In genomic region chr4:3291411-3291968, GRCh38 we compare ENCODE assay signal across 7 cellular contexts. TPM values are rescaled to one million over a fixed set of nuclear protein-coding genes. Genes with fewer than 3 reads are reported as not detected.
A peak's percentile ranks its signal among the peaks of the same experiment; 100 is the strongest.
DNase-seq lines count a peak whose midpoint lies in the region; ATAC-seq and TF ChIP-seq lines count a peak whose summit lies in the region.

No MANE protein-coding gene starts in this region.

- H4K20me1 ChIP-seq in SU-DHL-6 (ENCODE audit: low read depth, low read length), result no peaks in the 10 kb centered on the region

- no peak overlapping the region for H2AFZ ChIP-seq in SU-DHL-6 (ENCODE audit: low read depth, low read length, severe bottlenecking)

- H3K9ac ChIP-seq in SU-DHL-6 (ENCODE audit: low read length), result peak overlapping the region; percentile 51; the same call in 1 of the 2 replicates

- no peaks in the 10 kb centered on the region for H3K79me2 ChIP-seq in SU-DHL-6 (ENCODE audit: insufficient read depth, low read length)

- H3K4me1 ChIP-seq in HAP-1, result peaks cover 10% of the 10 kb centered on the region
- H3K4me1 ChIP-seq in ovary (ENCODE audit: insufficient read depth), result peaks cover 7% of the 10 kb centered on the region

- H3K4me3 ChIP-seq in HAP-1 (peak overlapping the region; percentile 69), SU-DHL-6 (ENCODE audit: insufficient read depth, low read length, poor library complexity, severe bottlenecking) (peak overlapping the region; percentile 55), fibroblast of mammary gland (ENCODE audit: control insufficient read depth, low read depth, low read length) (peak overlapping the region; percentile 72), ovary (peak overlapping the region; percentile 99)

- no peak for TF ChIP-seq EP300 in ovary (IDR thresholded peaks at IDR 0.05)

- WGBS in ovary, 3 donors, result 39 to 43% (median 39%) methylated on average over 24 of the region's 24 CpGs

- no peaks in the 10 kb centered on the region for H3F3A ChIP-seq in SU-DHL-6 (ENCODE audit: insufficient read depth)

- peak overlapping the region; percentile 62 for H3K4me2 ChIP-seq in SU-DHL-6 (ENCODE audit: low read depth, low read length, poor library complexity, severe bottlenecking)

- H3K27ac ChIP-seq in SU-DHL-6 (ENCODE audit: low read depth, low read length) (no peak overlapping the region), ovary (peak overlapping the region; percentile 50 to 95)

- no peak for TF ChIP-seq POLR2A in ovary (IDR thresholded peaks at IDR 0.05)

- no peaks in the 10 kb centered on the region for H3K9me2 ChIP-seq in SU-DHL-6 (replicated peaks; ENCODE audit: insufficient read depth, low read length)

- ATAC-seq in GM21526 (IDR thresholded peaks at IDR 0.05; ENCODE audit: low FRiP score, unreplicated experiment), result no peak

- DNase-seq in HAP-1 (ENCODE audit: low spot score in 2 of 2) (no peak), fibroblast of mammary gland (ENCODE audit: low read depth) (no peak), ovary (peak in 1 of 5 donors; percentile 43), germinal center (ENCODE audit: low spot score) (no peak), NCI-H1105 (lab: John Stamatoyannopoulos, UW) (no peak)

- intact Hi-C loops in ovary (cut with DNase I), result no loop called here

- in situ Hi-C loops in HAP-1 (cut with MboI; ENCODE audit: low sequenced_read_pairs), result no loop called here

- no peaks in the 10 kb centered on the region for H3K9me3 ChIP-seq in HAP-1
- no peaks in the 10 kb centered on the region for H3K9me3 ChIP-seq in SU-DHL-6 (ENCODE audit: insufficient read depth, low read length)
- H3K9me3 ChIP-seq in ovary, result no peaks in the 10 kb centered on the region

- no peak for TF ChIP-seq CTCF in SU-DHL-6 (IDR thresholded peaks at IDR 0.05; ENCODE audit: insufficient read depth, low read length, poor library complexity, severe bottlenecking)
- no peak for TF ChIP-seq CTCF in fibroblast of mammary gland (conservative IDR thresholded peaks at IDR 0.05; ENCODE audit: control insufficient read depth, insufficient read depth, low read depth, low read length)
- TF ChIP-seq CTCF in ovary (IDR thresholded peaks at IDR 0.05), result no peak

- H3K27me3 ChIP-seq in HAP-1 (ENCODE audit: low read depth), result no peaks in the 10 kb centered on the region
- no peaks in the 10 kb centered on the region; the same call in 1 of the 2 replicates for H3K27me3 ChIP-seq in SU-DHL-6 (ENCODE audit: low read length)
- H3K27me3 ChIP-seq in ovary, result no peaks in the 10 kb centered on the region

- H3K36me3 ChIP-seq in HAP-1 (replicated peaks), result no peaks in the 10 kb centered on the region
- H3K36me3 ChIP-seq in SU-DHL-6 (ENCODE audit: low read length), result no peaks in the 10 kb centered on the region
- H3K36me3 ChIP-seq in ovary, result no peaks in the 10 kb centered on the region

RNA-seq across cellular contexts. Expression of gene RGS12, which starts 1.3 kb away (rescaled TPM):
- total RNA-seq in ovary, result 10 to 100 TPM; 15.3 to 50.7 (median 42.1) TPM
- 10 to 100 TPM; 11.4 to 29.0 TPM for polyA plus RNA-seq in ovary

RNA-seq across cellular contexts. Expression of gene MSANTD1, which starts 42.5 kb away (rescaled TPM):
- 1 to 10 TPM in 3 of 7 donors, under 1 TPM in 4; 0.61 to 1.4 (median 0.98) TPM for total RNA-seq in ovary
- under 1 TPM; 0.15 to 0.24 TPM for polyA plus RNA-seq in ovary
